Comparison of ENCODE assay signal across 8 cellular contexts in genomic region chr15:65384895-65385867, GRCh38. TPM values are rescaled to one million over a fixed set of nuclear protein-coding genes. Genes with fewer than 3 reads are reported as not detected.
DNase-seq lines count a peak whose midpoint lies in the region; ATAC-seq and FAIRE-seq lines count a peak whose summit lies in the region.

No MANE protein-coding gene starts in this region.

- H3K27me3 Mint-ChIP-seq in T-helper 2 cell treated with Interferon-gamma antibody and Interleukin-4, amounts not matched to agents 5 μg/mL and 100 μg/mL, for 36 hours (ENCODE audit: low read depth): peaks cover 27% of the 10 kb centered on the region

- H3K4me1 Mint-ChIP-seq in T-helper 2 cell treated with Interferon-gamma antibody and Interleukin-4, amounts not matched to agents 5 μg/mL and 100 μg/mL, for 36 hours (ENCODE audit: low read depth): peaks cover 9% of the 10 kb centered on the region

- no peaks in the 10 kb centered on the region for H3K36me3 Mint-ChIP-seq in T-helper 2 cell treated with Interferon-gamma antibody and Interleukin-4, amounts not matched to agents 5 μg/mL and 100 μg/mL, for 36 hours (ENCODE audit: low read depth)

- H3K36me3 ChIP-seq in H7 (replicated peaks; ENCODE audit: control insufficient read depth, insufficient read depth, low read length): no peaks in the 10 kb centered on the region

- peak overlapping the region; percentile 55 for H3K27ac Mint-ChIP-seq in T-helper 2 cell treated with Interferon-gamma antibody and Interleukin-4, amounts not matched to agents 5 μg/mL and 100 μg/mL, for 36 hours

- no peaks in the 10 kb centered on the region for H3K27me3 ChIP-seq in H7 (ENCODE audit: control insufficient read depth, insufficient read depth, low read length)

- peak; percentile 96 for ATAC-seq in left ventricle myocardium superior

- intact Hi-C loops in left ventricle myocardium superior (cut with micrococcal nuclease): loop anchor here (5.0 kb wide), 1 partner anchor 63 kb away; no protein-coding TSS in a partner anchor

- DNase-seq in COR-L47 (lab: John Stamatoyannopoulos, UW) (peak; percentile 82), H7 (peak; percentile 97), NCI-H187 (lab: John Stamatoyannopoulos, UW) (peak; percentile 44 to 58), anterior cingulate cortex (lab: John Stamatoyannopoulos, UW) (peak in 57 of 58 donors; percentile 7 to 91 (median 74)), left ventricle myocardium superior (peak; percentile 89), pulmonary artery endothelial cell (ENCODE audit: low read depth, low spot score) (peak; percentile 40), urothelium cell line (ENCODE audit: low spot score) (peak; percentile 92)
- peak; percentile 78 for DNase-seq in T-helper 2 cell treated with Interferon-gamma antibody and Interleukin-4, amounts not matched to agents 5 μg/mL and 100 μg/mL, for 36 hours (ENCODE audit: low spot score)

- peak overlapping the region; percentile 30; the same call in 1 of the 2 replicates for H3K4me3 ChIP-seq in H7 (ENCODE audit: insufficient read depth, low read depth, low read length)

- peak overlapping the region; percentile 85 for H3K4me3 Mint-ChIP-seq in T-helper 2 cell treated with Interferon-gamma antibody and Interleukin-4, amounts not matched to agents 5 μg/mL and 100 μg/mL, for 36 hours

- FAIRE-seq in urothelium cell line (lab: Jason Lieb, UNC): peak; percentile 94

- no peaks in the 10 kb centered on the region for H3K9me3 Mint-ChIP-seq in T-helper 2 cell treated with Interferon-gamma antibody and Interleukin-4, amounts not matched to agents 5 μg/mL and 100 μg/mL, for 36 hours

RNA-seq across cellular contexts. Expression of gene IGDCC3, which starts 7.4 kb away (rescaled TPM):
- total RNA-seq in H7 (2014; rRNA removed; shearing (Covaris generic)): 38.3 and 39.7 TPM in 2 replicates
- total RNA-seq in left ventricle myocardium superior (0.10 TPM), pulmonary artery endothelial cell (not detected in 2 replicates)

RNA-seq across cellular contexts. Expression of gene IGDCC4, which starts 37.6 kb away (rescaled TPM):
- 7.4 and 10.6 TPM in 2 replicates for total RNA-seq in H7 (2014; rRNA removed; shearing (Covaris generic))
- 2.4 TPM for total RNA-seq in left ventricle myocardium superior
- total RNA-seq in pulmonary artery endothelial cell: under 0.01 TPM in 1 of 2 replicates, not detected in the other

Comparison
In these comparisons a context has a peak if more than half of its experiments do, and no peak if none do; other contexts are left out.
1. Peak in every context shown above with its lines: DNase-seq, ATAC-seq and H3K4me3 ChIP-seq.
2. DNase-seq: peak in every context shown above with its lines; median percentile 97 in H7; 92 in urothelium cell line; 89 in left ventricle myocardium superior; 82 in COR-L47; 78 in T-helper 2 cell treated with Interferon-gamma antibody and Interleukin-4, amounts not matched to agents 5 μg/mL and 100 μg/mL, for 36 hours; 74 in anterior cingulate cortex; 51 in NCI-H187; 40 in pulmonary artery endothelial cell.
3. RNA of gene IGDCC3, which starts 7.4 kb away (total RNA-seq): 38.3 to 39.7 TPM in H7; 0.10 TPM in left ventricle myocardium superior (single experiment) and not detected in pulmonary artery endothelial cell; every median in the first group is over 10 times any median in the second.